Comparison of ENCODE assay signal across 8 cellular contexts in the genomic region with DNA sequence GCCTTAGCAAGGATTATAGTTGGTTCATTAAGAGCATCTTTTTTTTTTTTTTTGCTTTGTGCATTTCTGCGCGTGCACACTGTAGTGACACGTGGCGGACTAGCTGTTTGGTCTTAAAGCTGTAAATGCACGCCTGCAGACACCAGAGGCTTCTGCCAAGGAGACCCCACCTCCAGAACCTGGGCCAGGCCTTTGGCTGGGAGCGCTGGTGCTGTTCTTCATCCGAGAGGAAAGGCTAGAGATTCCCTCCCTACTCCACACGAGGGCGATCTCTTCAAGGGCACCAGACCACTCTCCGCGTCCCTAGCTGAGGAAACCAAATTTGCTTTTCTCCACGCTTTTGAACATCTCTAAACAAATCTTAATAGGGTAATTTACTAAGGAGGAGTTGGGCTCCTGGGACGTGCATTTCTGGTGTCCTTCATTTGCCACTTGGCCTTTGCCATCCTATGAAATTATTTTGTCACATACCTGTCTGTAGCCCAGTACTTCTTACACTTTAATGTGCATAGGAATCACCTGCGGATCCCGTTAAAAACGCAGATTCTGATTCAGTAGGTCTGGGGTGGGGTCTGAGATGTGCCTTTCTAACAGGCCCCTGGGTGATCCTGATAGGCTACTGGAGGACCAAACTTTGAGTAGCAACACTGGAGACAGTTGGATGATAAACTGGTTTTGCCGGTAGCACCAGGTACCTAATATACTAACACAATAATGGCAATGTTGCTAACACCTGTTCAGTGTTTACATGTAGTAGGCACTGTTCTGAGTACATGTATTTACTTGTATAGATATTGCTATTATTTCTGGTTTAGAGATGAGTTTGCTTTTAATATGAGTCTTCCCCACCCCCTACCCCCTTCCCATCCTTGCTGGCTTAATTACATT. TPM values are rescaled to one million over a fixed set of nuclear protein-coding genes. Genes with fewer than 3 reads are reported as not detected.
DNase-seq lines count a peak whose midpoint lies in the region; ATAC-seq and TF ChIP-seq lines count a peak whose summit lies in the region.

No MANE protein-coding gene starts in this region.

- H4K20me1 ChIP-seq in DND-41 (ENCODE audit: insufficient read depth, low read length) (no peaks in the 10 kb centered on the region), MM.1S (ENCODE audit: insufficient read depth, low read length) (no peaks in the 10 kb centered on the region)

- no TSS peak for BruUV-seq in MCF 10A (replicated peaks; lab: Mats Ljungman, UMichigan)

- H3K27ac ChIP-seq in DND-41 (ENCODE audit: low read length), result no peak overlapping the region
- no peak overlapping the region for H3K27ac ChIP-seq in MM.1S (ENCODE audit: low read length)
- no peak overlapping the region for H3K27ac ChIP-seq in RWPE1
- no peak overlapping the region for H3K27ac ChIP-seq in left lung

- peaks cover 81% of the 10 kb centered on the region for H3K27me3 Mint-ChIP-seq in MCF 10A (ENCODE audit: insufficient read depth, unreplicated experiment)

- peak; percentile 28 for DNase-seq in DND-41
- DNase-seq in MM.1S, result peak; percentile 42
- DNase-seq in RWPE1 (ENCODE audit: low spot score), result peak; percentile 69
- DNase-seq in MCF 10A (ENCODE audit: unreplicated experiment), result peak; percentile 65
- DNase-seq in left lung, result peak in 1 of 2 donors; percentile 36
- peak; percentile 25 for DNase-seq in stromal cell of bone marrow (ENCODE audit: low read depth)

- H3K9me3 ChIP-seq in DND-41 (ENCODE audit: insufficient read depth, low read length, severe bottlenecking) (no peaks in the 10 kb centered on the region), MM.1S (replicated peaks; ENCODE audit: insufficient read depth, low read length) (no peaks in the 10 kb centered on the region), left lung (no peaks in the 10 kb centered on the region)

- no peak overlapping the region for H3K27ac Mint-ChIP-seq in MCF 10A (ENCODE audit: low read depth, unreplicated experiment)

- H3K9me2 ChIP-seq in MM.1S (replicated peaks; ENCODE audit: insufficient read depth, low read length), result no peaks in the 10 kb centered on the region

- H3K79me2 ChIP-seq in DND-41 (ENCODE audit: insufficient read depth, low read length) (no peaks in the 10 kb centered on the region), MM.1S (ENCODE audit: low read length) (no peaks in the 10 kb centered on the region)

- H3K4me3 Mint-ChIP-seq in MCF 10A (ENCODE audit: unreplicated experiment), result no peak overlapping the region

- TF ChIP-seq CTCF in DND-41 (IDR thresholded peaks at IDR 0.05; ENCODE audit: borderline replicate concordance, extremely low read depth, low read length, poor library complexity, severe bottlenecking) (peak; percentile 62), MM.1S (IDR thresholded peaks at IDR 0.05; ENCODE audit: low read length) (peak; percentile 66), RWPE1 (conservative IDR thresholded peaks at IDR 0.05; ENCODE audit: low read depth) (peak; percentile 87), MCF 10A (IDR thresholded peaks at IDR 0.05; ENCODE audit: unreplicated experiment) (peak; percentile 65), left lung (IDR thresholded peaks at IDR 0.05) (peak; percentile 29)

- ATAC-seq in DND-41 (ENCODE audit: insufficient read depth, low read depth) (peak; percentile 62; the same call in 1 of the 3 replicates), GM21515 (IDR thresholded peaks at IDR 0.05; ENCODE audit: unreplicated experiment) (peak; percentile 66), left lung (peak; percentile 87), HG03571 (IDR thresholded peaks at IDR 0.05; ENCODE audit: unreplicated experiment) (no peak)

- H2AFZ ChIP-seq in DND-41 (ENCODE audit: low read depth, low read length) (no peak overlapping the region), MM.1S (ENCODE audit: low read length) (no peak overlapping the region)

- H3K9ac ChIP-seq in DND-41 (ENCODE audit: low read depth, low read length) (no peak overlapping the region), MM.1S (ENCODE audit: low read length) (no peak overlapping the region)

- intact Hi-C loops in MCF 10A (cut with micrococcal nuclease), result loop anchor here (5.0 kb wide), 1 partner anchor 1470 kb away; no protein-coding TSS in a partner anchor
- intact Hi-C loops in left lung (cut with DNase I), result no loop called here

- no peaks in the 10 kb centered on the region for H3F3A ChIP-seq in MM.1S (ENCODE audit: insufficient read depth, low read length)

- POLR2A ChIA-PET in RWPE1 (lab: Yijun Ruan, JAX; ENCODE audit: low non-redundant PET), result no interaction called here
- POLR2A ChIA-PET in MCF 10A (lab: Yijun Ruan, JAX), result no interaction called here

- H3K4me1 ChIP-seq in DND-41 (ENCODE audit: insufficient read depth, low read length) (no peaks in the 10 kb centered on the region), MM.1S (ENCODE audit: low read length) (0 out of 2 replicates have a peak, but pooled peaks cover 3% of the 10 kb centered on the region), left lung (peaks cover 0 to 14% of the 10 kb centered on the region in 2 donors)

- peaks cover 12% of the 10 kb centered on the region for H3K9me3 Mint-ChIP-seq in MCF 10A (ENCODE audit: unreplicated experiment)

- H3K4me2 ChIP-seq in DND-41 (ENCODE audit: insufficient read depth, low read length) (no peak overlapping the region), MM.1S (ENCODE audit: low read depth, low read length) (no peak overlapping the region)

- CTCF ChIA-PET in RWPE1 (lab: Yijun Ruan, JAX) (interaction anchor here (0.6 to 0.7 kb wide), 5 partner anchors 21 to 1966 kb away, joined by 3 to 4 read pairs (median 3); no protein-coding TSS in a partner anchor), MCF 10A (lab: Yijun Ruan, JAX) (interaction anchor here (0.6 to 1.4 kb wide), 16 partner anchors 9 to 1623 kb away, joined by 3 to 7 read pairs (median 3); no protein-coding TSS in a partner anchor)

- H3K4me3 ChIP-seq in DND-41 (ENCODE audit: low read depth in 1 of 2, low read length in 2 of 2), result no peak overlapping the region
- no peak overlapping the region for H3K4me3 ChIP-seq in MM.1S (ENCODE audit: low read length)
- no peak overlapping the region for H3K4me3 ChIP-seq in left lung

- peaks cover 11% of the 10 kb centered on the region for H3K27me3 ChIP-seq in DND-41 (ENCODE audit: insufficient read depth, low read length, poor library complexity)
- peaks cover 40% of the 10 kb centered on the region for H3K27me3 ChIP-seq in MM.1S (replicated peaks; ENCODE audit: insufficient read depth, low read length)
- peaks cover 40 to 62% of the 10 kb centered on the region in 2 donors for H3K27me3 ChIP-seq in left lung

- H3K36me3 ChIP-seq in DND-41 (ENCODE audit: insufficient read depth, low read length) (no peaks in the 10 kb centered on the region), MM.1S (replicated peaks; ENCODE audit: insufficient read depth, low read length) (no peaks in the 10 kb centered on the region), left lung (no peaks in the 10 kb centered on the region)

- H3K4me1 Mint-ChIP-seq in MCF 10A (ENCODE audit: insufficient read depth, unreplicated experiment), result no peaks in the 10 kb centered on the region

- no peaks in the 10 kb centered on the region for H3K36me3 Mint-ChIP-seq in MCF 10A (ENCODE audit: insufficient read depth, unreplicated experiment)

RNA-seq across cellular contexts. Expression of gene SLC26A5, which starts 1.3 kb away (rescaled TPM):
- total RNA-seq in MCF 10A (2022) (not detected in 2 replicates), left lung (1 to 10 TPM in 1 of 2 donors, under 1 TPM in 1; 0.84 to 1.0 TPM)

Comparison
In these comparisons a context has a peak if more than half of its experiments do, and no peak if none do; other contexts are left out.
1. CTCF ChIP-seq: peak in every context shown above with its lines; median percentile 87 in RWPE1; 66 in MM.1S; 65 in MCF 10A; 62 in DND-41; 29 in left lung.